Comparison of ENCODE assay signal across 24 cellular contexts in the genomic region with DNA sequence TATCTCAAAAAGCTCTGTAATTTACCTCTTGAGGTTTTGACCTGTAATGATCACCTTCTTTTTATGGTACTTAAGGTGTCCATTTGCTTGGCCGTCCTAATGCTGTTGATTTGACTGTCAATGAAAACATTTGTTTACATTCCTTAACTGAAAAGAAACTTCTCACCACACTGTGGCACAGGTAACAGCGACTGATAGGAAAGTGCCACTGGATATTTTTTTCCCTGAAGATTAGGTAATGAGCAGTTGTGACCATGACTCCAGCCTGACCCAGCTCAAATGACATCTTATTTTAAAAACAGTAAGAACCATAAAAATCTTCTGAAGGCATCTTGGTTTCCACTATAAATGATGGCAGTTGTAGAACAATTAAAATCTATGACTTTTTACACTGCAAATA.
"Had no signal": no experiment of that assay in that cellular context is flagged by ENCODE, and none has a peak within 500 bp of the region (broad histone marks: within the 10 kb centered on the region; RNA-seq: fewer than 3 reads in every experiment).

No MANE protein-coding gene starts in this region.

- H3K9me3 ChIP-seq: colonic mucosa, esophagus squamous epithelium, gastrocnemius medialis, heart right ventricle, left lung, lower lobe of right lung, mucosa of descending colon had no signal

- H3K4me1 ChIP-seq: colonic mucosa, esophagus squamous epithelium, gastrocnemius medialis, heart right ventricle, left lung, lower lobe of right lung had no signal

- H3K27me3 ChIP-seq: colonic mucosa, esophagus squamous epithelium, gastrocnemius medialis, heart right ventricle, left lung had no signal

- ATAC-seq: effector memory CD8-positive, alpha-beta T cell; esophagus mucosa; gastrocnemius medialis; heart right ventricle; left cardiac atrium; left lung; left ventricle myocardium superior; lower lobe of right lung; mucosa of descending colon had no signal

- H3K36me3 ChIP-seq: colonic mucosa, esophagus squamous epithelium, gastrocnemius medialis, heart right ventricle, left lung, lower lobe of right lung had no signal

- DNase-seq: colonic mucosa; cortex of kidney; effector CD8-positive, alpha-beta T cell; effector memory CD8-positive, alpha-beta T cell; endodermal cell; erythroblast; esophagus squamous epithelium; foreskin fibroblast; foreskin melanocyte; gastrocnemius medialis; glutamatergic neuron; head of caudate nucleus; heart right ventricle; hippocampal formation; left cardiac atrium; left lung; left ventricle myocardium superior; lower lobe of right lung; mesenchymal stem cell; mucosa of descending colon had no signal

- H3K27ac ChIP-seq: colonic mucosa, epithelial cell of prostate, esophagus squamous epithelium, gastrocnemius medialis, heart right ventricle, left lung, lower lobe of right lung had no signal

- H3K4me3 ChIP-seq: colonic mucosa, esophagus squamous epithelium, gastrocnemius medialis, heart right ventricle, left lung, lower lobe of right lung, mucosa of descending colon had no signal

- FAIRE-seq: islet of Langerhans, keratinocyte had no signal
